ENCODE assay signal across 11 cellular contexts in genomic region chr1:50108497-50109073, GRCh38. TPM values are rescaled to one million over a fixed set of nuclear protein-coding genes. Genes with fewer than 3 reads are reported as not detected.
A peak's percentile ranks its signal among the peaks of the same experiment; 100 is the strongest.
DNase-seq lines count a peak whose midpoint lies in the region; ATAC-seq and TF ChIP-seq lines count a peak whose summit lies in the region.
"Had no signal": no experiment of that assay in that cellular context is flagged by ENCODE, and none has a peak within 500 bp of the region (broad histone marks: within the 10 kb centered on the region; RNA-seq: fewer than 3 reads in every experiment).

ELAVL4 (plus strand) TSS chr1:50108920; CDS start chr1:50109190, 270 bp downstream.

- H3K27ac ChIP-seq in endodermal cell (ENCODE audit: low read depth, low read length) (peak within 1 kb of the TSS; percentile 92), uterus (no peak within 1 kb of the TSS)
- H3K27ac ChIP-seq: gastrocnemius medialis, neutrophil had no signal

- no peak for TF ChIP-seq POLR2A in uterus (IDR thresholded peaks at IDR 0.05)

- H3K9ac ChIP-seq in endodermal cell (ENCODE audit: extremely low read depth, low read length, poor library complexity, severe bottlenecking) = no peak within 1 kb of the TSS

- H3K36me3 Mint-ChIP-seq in stimulated activated naive CD8-positive, alpha-beta T cell treated with anti-CD3 and anti-CD28 coated beads, Interleukin-15, Interleukin-2, amounts not matched to agents 100 ng/mL and 50 ng/mL, for 24 hours (ENCODE audit: low read depth) = no peaks in the 10 kb centered on the region
- H3K36me3 Mint-ChIP-seq in endodermal cell (ENCODE audit: low read depth) = no peaks in the 10 kb centered on the region

- no peak for ATAC-seq in stimulated activated naive CD8-positive, alpha-beta T cell treated with anti-CD3 and anti-CD28 coated beads, Interleukin-15, Interleukin-2, amounts not matched to agents 100 U/mL and 50 U/mL, for 24 hours
- ATAC-seq: gastrocnemius medialis had no signal

- H3K9me3 ChIP-seq in endodermal cell (ENCODE audit: control insufficient read depth, low read length) (peaks cover 20% of the 10 kb centered on the region), uterus (no peaks in the 10 kb centered on the region)
- H3K9me3 ChIP-seq: gastrocnemius medialis, neutrophil had no signal

- H3K27me3 Mint-ChIP-seq in stimulated activated naive CD8-positive, alpha-beta T cell treated with anti-CD3 and anti-CD28 coated beads, Interleukin-15, Interleukin-2, amounts not matched to agents 100 ng/mL and 50 ng/mL, for 24 hours = peaks cover 73% of the 10 kb centered on the region
- no peaks in the 10 kb centered on the region for H3K27me3 Mint-ChIP-seq in endodermal cell (ENCODE audit: insufficient read depth)

- H3K4me3 Mint-ChIP-seq in stimulated activated naive CD8-positive, alpha-beta T cell treated with anti-CD3 and anti-CD28 coated beads, Interleukin-15, Interleukin-2, amounts not matched to agents 100 ng/mL and 50 ng/mL, for 24 hours = peak within 1 kb of the TSS; percentile 65
- H3K4me3 Mint-ChIP-seq in endodermal cell = peak within 1 kb of the TSS; percentile 38

- H3K9me3 Mint-ChIP-seq in stimulated activated naive CD8-positive, alpha-beta T cell treated with anti-CD3 and anti-CD28 coated beads, Interleukin-15, Interleukin-2, amounts not matched to agents 100 ng/mL and 50 ng/mL, for 24 hours = no peaks in the 10 kb centered on the region
- no peaks in the 10 kb centered on the region for H3K9me3 Mint-ChIP-seq in endodermal cell

- H3K27me3 ChIP-seq in endodermal cell (ENCODE audit: control insufficient read depth, insufficient read depth, low read length, poor library complexity, severe bottlenecking) (no peaks in the 10 kb centered on the region), uterus (peaks cover 0 to 19% of the 10 kb centered on the region in 2 donors)

- intact Hi-C loops in uterus (cut with DNase I; ENCODE audit: low total_unique reads) = no loop called here

- 79 to 82% methylated on average over 6 to 10 of the region's 11 CpGs for WGBS in endodermal cell (ENCODE audit: insufficient coverage in 1 of 2, insufficient read length in 1 of 2), 2 experiments

- H3K36me3 ChIP-seq in endodermal cell (ENCODE audit: control insufficient read depth, insufficient read depth, low read length) = no peaks in the 10 kb centered on the region
- H3K36me3 ChIP-seq in uterus = no peaks in the 10 kb centered on the region
- H3K36me3 ChIP-seq: gastrocnemius medialis, neutrophil had no signal

- no peak for TF ChIP-seq CTCF in endodermal cell (conservative IDR thresholded peaks at IDR 0.05)
- TF ChIP-seq CTCF in uterus (IDR thresholded peaks at IDR 0.05) = no peak

- H3K27ac Mint-ChIP-seq in stimulated activated naive CD8-positive, alpha-beta T cell treated with anti-CD3 and anti-CD28 coated beads, Interleukin-15, Interleukin-2, amounts not matched to agents 100 ng/mL and 50 ng/mL, for 24 hours = no peak within 1 kb of the TSS
- no peak within 1 kb of the TSS for H3K27ac Mint-ChIP-seq in endodermal cell

- H3K4me1 Mint-ChIP-seq in stimulated activated naive CD8-positive, alpha-beta T cell treated with anti-CD3 and anti-CD28 coated beads, Interleukin-15, Interleukin-2, amounts not matched to agents 100 ng/mL and 50 ng/mL, for 24 hours (ENCODE audit: low read depth) = peaks cover 22% of the 10 kb centered on the region
- peaks cover 64% of the 10 kb centered on the region for H3K4me1 Mint-ChIP-seq in endodermal cell

- H3K4me3 ChIP-seq in endodermal cell (ENCODE audit: low read length) = no peak within 1 kb of the TSS
- no peak within 1 kb of the TSS for H3K4me3 ChIP-seq in uterus
- H3K4me3 ChIP-seq: gastrocnemius medialis had no signal

- H3K4me1 ChIP-seq in endodermal cell (ENCODE audit: control insufficient read depth, insufficient read depth, low read length) = no peaks in the 10 kb centered on the region
- no peaks in the 10 kb centered on the region for H3K4me1 ChIP-seq in uterus
- H3K4me1 ChIP-seq: gastrocnemius medialis had no signal

- no peak for DNase-seq in stimulated activated naive CD8-positive, alpha-beta T cell treated with anti-CD3 and anti-CD28 coated beads, Interleukin-15, Interleukin-2, amounts not matched to agents 100 U/mL and 50 U/mL, for 24 hours
- DNase-seq in NOMO-1 (lab: John Stamatoyannopoulos, UW; ENCODE audit: unreplicated experiment in 2 of 2) (peak; percentile 62 to 81), endodermal cell (peak; percentile 48), NCI-H187 treated with DMSO at 0.1 percent for 48 hours (lab: John Stamatoyannopoulos, UW) (no peak), AG08396 (ENCODE audit: low spot score) (no peak), uterus (no peak), cortex of kidney (lab: John Stamatoyannopoulos, UW) (no peak)
- DNase-seq: gastrocnemius medialis had no signal

RNA-seq across cellular contexts. Expression of gene ELAVL4, which starts in this region (rescaled TPM):
- total RNA-seq in endodermal cell = 10 to 100 TPM in 1 of 2 donors, 1 to 10 TPM in 1; 4.0 to 10.3 TPM
- polyA plus RNA-seq in endodermal cell (2013, experiment 1 of 2) = 16.2 TPM
- 14.0 TPM for polyA plus RNA-seq in endodermal cell (2013, experiment 2 of 2)
- total RNA-seq in uterus = 1 to 10 TPM in 1 of 4 donors, not detected in 3; 1.2 TPM
- total RNA-seq: gastrocnemius medialis, LHCN-M2 had no signal

Comparison
In these comparisons a context has a peak if more than half of its experiments do, and no peak if none do; other contexts are left out.
1. DNase-seq: peak in NOMO-1 (2 of 2) and endodermal cell (single experiment); none in stimulated activated naive CD8-positive, alpha-beta T cell treated with anti-CD3 and anti-CD28 coated beads, Interleukin-15, Interleukin-2, amounts not matched to agents 100 U/mL and 50 U/mL, for 24 hours (single experiment), NCI-H187 treated with DMSO at 0.1 percent for 48 hours (single experiment), AG08396 (single experiment), uterus (0 of 2) and cortex of kidney (single experiment).